8 cellular contexts compared by ENCODE assay signal in the genomic region with DNA sequence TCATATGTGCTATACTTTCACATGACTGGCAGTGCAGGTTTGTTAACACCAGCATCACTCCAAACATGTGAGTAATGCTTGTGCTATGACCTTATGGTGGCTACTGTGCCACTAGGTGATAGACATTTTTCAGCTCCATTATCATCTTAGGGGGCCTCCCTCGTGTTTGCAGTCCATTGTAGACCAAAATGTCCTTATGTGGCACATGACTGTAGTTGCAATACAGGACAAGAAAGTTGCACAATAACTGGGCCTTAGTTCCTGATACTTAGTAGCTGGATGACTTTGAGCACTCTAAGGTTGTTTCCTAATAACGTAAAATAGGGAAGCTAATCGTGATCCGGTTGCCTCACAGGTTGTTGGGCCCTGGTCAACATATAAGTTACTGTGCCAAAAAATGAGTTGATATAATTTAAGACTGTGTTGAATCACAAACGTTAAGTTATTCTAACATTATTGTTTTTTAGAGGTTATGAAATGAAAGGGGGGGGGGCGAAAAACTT. TPM values are rescaled to one million over a fixed set of nuclear protein-coding genes. Genes with fewer than 3 reads are reported as not detected.
DNase-seq lines count a peak whose midpoint lies in the region; ATAC-seq and TF ChIP-seq lines count a peak whose summit lies in the region.

No MANE protein-coding gene starts in this region.

- no peaks in the 10 kb centered on the region for H3K9me3 ChIP-seq in WERI-Rb-1 (ENCODE audit: severe bottlenecking)
- H3K9me3 ChIP-seq in prostate gland: no peaks in the 10 kb centered on the region

- intact Hi-C loops in prostate gland (cut with DNase I): loop anchor here (10.0 kb wide), 1 partner anchor 73 kb away; no protein-coding TSS in a partner anchor

- TF ChIP-seq CTCF in WERI-Rb-1 (IDR thresholded peaks at IDR 0.05; ENCODE audit: low read depth, low read length): no peak
- TF ChIP-seq CTCF in prostate gland (IDR thresholded peaks at IDR 0.05): no peak

- H3K27ac ChIP-seq in WERI-Rb-1 (peak overlapping the region; percentile 95; the same call in 1 of the 2 replicates), prostate gland (peak overlapping the region; percentile 91 to 95)

- DNase-seq in A172 (ENCODE audit: low spot score) (peak; percentile 49), HT1080 (ENCODE audit: low read depth) (peak; percentile 25), WERI-Rb-1 (no peak), foreskin melanocyte (peak; percentile 29), prostate gland (ENCODE audit: low spot score) (peak; percentile 43), kidney glomerular epithelial cell (lab: John Stamatoyannopoulos, UW) (no peak), NCI-H1092 treated with DMSO at 0.1 percent for 48 hours (lab: John Stamatoyannopoulos, UW) (no peak)

- H3K27me3 ChIP-seq in WERI-Rb-1 (ENCODE audit: insufficient read depth, low read depth, severe bottlenecking) (no peaks in the 10 kb centered on the region), prostate gland (replicated peaks; ENCODE audit: insufficient read depth) (no peaks in the 10 kb centered on the region)

- no peak for ATAC-seq in GM21723 (IDR thresholded peaks at IDR 0.05; ENCODE audit: unreplicated experiment)

- peaks cover 15% of the 10 kb centered on the region for H3K36me3 ChIP-seq in WERI-Rb-1
- H3K36me3 ChIP-seq in prostate gland: no peaks in the 10 kb centered on the region

- no peaks in the 10 kb centered on the region for H3K4me1 ChIP-seq in prostate gland (replicated peaks)

- no peak for TF ChIP-seq POLR2A in prostate gland (IDR thresholded peaks at IDR 0.05)

- WGBS in prostate gland: 13% methylated on average over 6 of the region's 6 CpGs

- H3K4me3 ChIP-seq in WERI-Rb-1 (ENCODE audit: low read depth, low read length): peak overlapping the region; percentile 88
- H3K4me3 ChIP-seq in prostate gland: peak overlapping the region in 1 of 2 donors; percentile 94

RNA-seq across cellular contexts. Expression of gene SNX27, which starts 0.5 kb away (rescaled TPM):
- total RNA-seq in A172 (2014; rRNA removed; shearing (Covaris generic)): 23.7 and 28.7 TPM in 2 replicates
- 15.2 and 21.1 TPM in 2 replicates for total RNA-seq in HT1080 (2014; rRNA removed; shearing (Covaris generic))
- polyA plus RNA-seq in HT1080 (2015; cell fraction: cytosol; rRNA removed): 16.3 and 19.8 TPM in 2 replicates
- 21.6 and 23.1 TPM in 2 replicates for polyA plus RNA-seq in HT1080 (2015; cell fraction: nucleus; rRNA removed)
- 10 to 100 TPM; 24.1 to 38.4 TPM for total RNA-seq in prostate gland

Comparison
In these comparisons a context has a peak if more than half of its experiments do, and no peak if none do; other contexts are left out.
1. DNase-seq: peak in A172 (single experiment), HT1080 (single experiment), foreskin melanocyte (single experiment) and prostate gland (single experiment); none in WERI-Rb-1 (single experiment), kidney glomerular epithelial cell (single experiment) and NCI-H1092 treated with DMSO at 0.1 percent for 48 hours (single experiment).